ENCODE assay signal across 1 cellular context in genomic region chrX:47191331-47191730, GRCh38.
A peak's percentile ranks its signal among the peaks of the same experiment; 100 is the strongest.
TF ChIP-seq lines count a peak whose summit lies in the region.

No MANE protein-coding gene starts in this region.

TF ChIP-seq in K562, 482 proteins besides CTCF, POLR2A, EP300 and RAD21:
- TF ChIP-seq E2F6 (IDR thresholded peaks at IDR 0.05; ENCODE audit: borderline replicate concordance in 1 of 2, extremely low read depth in 1 of 2, insufficient read depth in 1 of 2, insufficient read length in 1 of 2, low read depth in 1 of 2, low read length in 1 of 2, poor library complexity in 1 of 2, severe bottlenecking in 1 of 2): peak in 1 of 2 experiments; percentile 37
- TF ChIP-seq HDAC2 (IDR thresholded peaks at IDR 0.05): no peak
